1 cellular context compared by ENCODE assay signal in genomic region chr6:90369024-90369519, GRCh38.
A peak's percentile ranks its signal among the peaks of the same experiment; 100 is the strongest.
TF ChIP-seq lines count a peak whose summit lies in the region.

No MANE protein-coding gene starts in this region.

TF ChIP-seq in A549, 52 proteins besides CTCF, POLR2A, EP300 and RAD21 (continued from another document):
- TF ChIP-seq REST (IDR thresholded peaks at IDR 0.05) = no peak
- TF ChIP-seq ZNF302 (CRISPR knock-in tag; IDR thresholded peaks at IDR 0.05) = no peak
- TF ChIP-seq HMGXB4 (CRISPR knock-in tag; IDR thresholded peaks at IDR 0.05; ENCODE audit: borderline replicate concordance) = no peak
- TF ChIP-seq KDM1A (IDR thresholded peaks at IDR 0.05; ENCODE audit: low read depth) = no peak
- TF ChIP-seq JUNB (IDR thresholded peaks at IDR 0.05) = peak; percentile 96
- TF ChIP-seq ELK1 (IDR thresholded peaks at IDR 0.05; ENCODE audit: low read depth, low read length) = no peak
- TF ChIP-seq TFCP2L1 (CRISPR knock-in tag; IDR thresholded peaks at IDR 0.05) = no peak
- TF ChIP-seq BCL3 (IDR thresholded peaks at IDR 0.05) = peak; percentile 43; the same call in 1 of the 3 replicates
- peak; percentile 58 to 75; a peak in 3 of 5 replicates for TF ChIP-seq JUN (IDR thresholded peaks at IDR 0.05)
- TF ChIP-seq CBX8 (IDR thresholded peaks at IDR 0.05) = no peak
- TF ChIP-seq SREBF2 (IDR thresholded peaks at IDR 0.05) = no peak
- TF ChIP-seq PHF8 (IDR thresholded peaks at IDR 0.05; ENCODE audit: borderline replicate concordance, low read depth) = no peak
- TF ChIP-seq FOSL2 (IDR thresholded peaks at IDR 0.05) = peak; percentile 95
- TF ChIP-seq FOSL2 (CRISPR knock-in tag; IDR thresholded peaks at IDR 0.05) = peak; percentile 99
- no peak for TF ChIP-seq HDAC2 (IDR thresholded peaks at IDR 0.05)
- TF ChIP-seq NR3C1 (IDR thresholded peaks at IDR 0.05) = no peak
- TF ChIP-seq EHMT2 (IDR thresholded peaks at IDR 0.05; ENCODE audit: low read depth) = no peak
- no peak for TF ChIP-seq NPAS2 (CRISPR knock-in tag; IDR thresholded peaks at IDR 0.05; ENCODE audit: borderline replicate concordance)
- no peak for TF ChIP-seq ATOH8 (CRISPR knock-in tag; IDR thresholded peaks at IDR 0.05; ENCODE audit: low read depth)
- peak; percentile 81 for TF ChIP-seq GATA3 (IDR thresholded peaks at IDR 0.05; ENCODE audit: borderline replicate concordance)
- TF ChIP-seq HEYL (CRISPR knock-in tag; IDR thresholded peaks at IDR 0.05) = no peak
